1 cellular context compared by ENCODE assay signal in genomic region chr14:65026526-65026925, GRCh38.
TF ChIP-seq lines count a peak whose summit lies in the region.

No MANE protein-coding gene starts in this region.

TF ChIP-seq in HepG2, 621 proteins besides CTCF, POLR2A, EP300 and RAD21:
- no peak for TF ChIP-seq GTF3A (CRISPR knock-in tag; conservative IDR thresholded peaks at IDR 0.05)
- no peak for TF ChIP-seq TFDP1 (CRISPR knock-in tag; IDR thresholded peaks at IDR 0.05; ENCODE audit: borderline replicate concordance)
- no peak for TF ChIP-seq RORA (CRISPR knock-in tag; IDR thresholded peaks at IDR 0.05)
- no peak for TF ChIP-seq MATR3 (CRISPR knock-in tag; IDR thresholded peaks at IDR 0.05)
- no peak for TF ChIP-seq SKIL (CRISPR knock-in tag; IDR thresholded peaks at IDR 0.05; ENCODE audit: borderline replicate concordance)
- TF ChIP-seq ZNF550 (CRISPR knock-in tag; IDR thresholded peaks at IDR 0.05; ENCODE audit: borderline replicate concordance): no peak
- no peak for TF ChIP-seq ZFP36L2 (CRISPR knock-in tag; IDR thresholded peaks at IDR 0.05)
- no peak for TF ChIP-seq KLF6 (CRISPR knock-in tag; IDR thresholded peaks at IDR 0.05)
- no peak for TF ChIP-seq MYPOP (CRISPR knock-in tag; IDR thresholded peaks at IDR 0.05)
- TF ChIP-seq NR2F1 (CRISPR knock-in tag; IDR thresholded peaks at IDR 0.05): no peak
- no peak for TF ChIP-seq STAT5B (CRISPR knock-in tag; IDR thresholded peaks at IDR 0.05)
- no peak for TF ChIP-seq ZBTB20 (CRISPR knock-in tag; IDR thresholded peaks at IDR 0.05; ENCODE audit: borderline replicate concordance, low read depth)
- TF ChIP-seq ZBTB8A (CRISPR knock-in tag; IDR thresholded peaks at IDR 0.05; ENCODE audit: borderline replicate concordance, low read depth): no peak
- no peak for TF ChIP-seq AHDC1 (CRISPR knock-in tag; IDR thresholded peaks at IDR 0.05; ENCODE audit: borderline replicate concordance)
- TF ChIP-seq NFATC3 (CRISPR knock-in tag; IDR thresholded peaks at IDR 0.05): no peak
